In genomic region chr11:72814831-72815618, GRCh38 we compare ENCODE assay signal across 8 cellular contexts. TPM values are rescaled to one million over a fixed set of nuclear protein-coding genes. Genes with fewer than 3 reads are reported as not detected.
A peak's percentile ranks its signal among the peaks of the same experiment; 100 is the strongest.
DNase-seq lines count a peak whose midpoint lies in the region; ATAC-seq and TF ChIP-seq lines count a peak whose summit lies in the region.

No MANE protein-coding gene starts in this region.

- 6 to 8% methylated on average over 27 of the region's 27 CpGs for WGBS in lung, 2 donors

- H3K4me1 Mint-ChIP-seq in activated naive CD4-positive, alpha-beta T cell treated with anti-CD3 and anti-CD28 coated beads for 36 hours (ENCODE audit: low read depth) = peaks cover 34% of the 10 kb centered on the region
- peaks cover 38% of the 10 kb centered on the region for H3K4me1 Mint-ChIP-seq in stimulated activated naive CD8-positive, alpha-beta T cell treated with anti-CD3 and anti-CD28 coated beads, Interleukin-15, Interleukin-2, amounts not matched to agents 100 ng/mL and 50 ng/mL, for 24 hours (ENCODE audit: low read depth)

- H3K4me3 ChIP-seq in lung = peak overlapping the region; percentile 90

- intact Hi-C loops in activated naive CD4-positive, alpha-beta T cell treated with anti-CD3 and anti-CD28 coated beads for 36 hours (cut with micrococcal nuclease) = loop anchor here (1.0 to 10.0 kb wide), 7 partner anchors 7 to 730 kb away; partner anchors contain the start of genes FCHSD2, LRRC51 and NUMA1

- peaks cover 0 to 16% of the 10 kb centered on the region in 2 donors for H3K36me3 ChIP-seq in lung (ENCODE audit: control insufficient read depth in 2 of 2, insufficient read depth in 2 of 2, low read length in 2 of 2)

- peak overlapping the region; percentile 100 for H3K4me3 Mint-ChIP-seq in activated naive CD4-positive, alpha-beta T cell treated with anti-CD3 and anti-CD28 coated beads for 36 hours
- H3K4me3 Mint-ChIP-seq in stimulated activated naive CD8-positive, alpha-beta T cell treated with anti-CD3 and anti-CD28 coated beads, Interleukin-15, Interleukin-2, amounts not matched to agents 100 ng/mL and 50 ng/mL, for 24 hours = peak overlapping the region; percentile 97

- peaks cover 0 to 2% of the 10 kb centered on the region in 2 donors for H3K9me3 ChIP-seq in lung (ENCODE audit: control insufficient read depth in 2 of 2, insufficient read depth in 1 of 2, low read length in 1 of 2)

- DNase-seq in activated naive CD4-positive, alpha-beta T cell treated with anti-CD3 and anti-CD28 coated beads for 36 hours = peak; percentile 78
- DNase-seq in activated naive CD4-positive, alpha-beta T cell treated with Interleukin-2 at 50 U/mL for 16 hours = no peak
- DNase-seq in NCI-H146 (lab: John Stamatoyannopoulos, UW) (peak; percentile 68), T1000 (lab: John Stamatoyannopoulos, UW) (peak; percentile 57), dedifferentiated amniotic fluid mesenchymal stem cell (ENCODE audit: extremely low spot score) (peak; percentile 43), lung (ENCODE audit: low spot score) (no peak)

- H3K4me1 ChIP-seq in lung (ENCODE audit: control insufficient read depth in 2 of 2, insufficient read depth in 2 of 2, low read length in 2 of 2) = peaks cover 9 to 15% of the 10 kb centered on the region in 2 donors

- H3K9me3 Mint-ChIP-seq in activated naive CD4-positive, alpha-beta T cell treated with anti-CD3 and anti-CD28 coated beads for 36 hours = no peaks in the 10 kb centered on the region
- no peaks in the 10 kb centered on the region for H3K9me3 Mint-ChIP-seq in stimulated activated naive CD8-positive, alpha-beta T cell treated with anti-CD3 and anti-CD28 coated beads, Interleukin-15, Interleukin-2, amounts not matched to agents 100 ng/mL and 50 ng/mL, for 24 hours

- TF ChIP-seq CTCF in lung (IDR thresholded peaks at IDR 0.05; ENCODE audit: control extremely low read depth, extremely low read depth) = no peak

- H3K36me3 Mint-ChIP-seq in activated naive CD4-positive, alpha-beta T cell treated with anti-CD3 and anti-CD28 coated beads for 36 hours (ENCODE audit: low read depth) = peaks cover 44% of the 10 kb centered on the region
- H3K36me3 Mint-ChIP-seq in stimulated activated naive CD8-positive, alpha-beta T cell treated with anti-CD3 and anti-CD28 coated beads, Interleukin-15, Interleukin-2, amounts not matched to agents 100 ng/mL and 50 ng/mL, for 24 hours (ENCODE audit: low read depth) = peaks cover 47% of the 10 kb centered on the region

- H3K27ac Mint-ChIP-seq in activated naive CD4-positive, alpha-beta T cell treated with anti-CD3 and anti-CD28 coated beads for 36 hours = peak overlapping the region; percentile 97
- H3K27ac Mint-ChIP-seq in stimulated activated naive CD8-positive, alpha-beta T cell treated with anti-CD3 and anti-CD28 coated beads, Interleukin-15, Interleukin-2, amounts not matched to agents 100 ng/mL and 50 ng/mL, for 24 hours = peak overlapping the region; percentile 94

- peak overlapping the region; percentile 98 to 99 for H3K27ac ChIP-seq in lung (ENCODE audit: low read depth in 1 of 2, low read length in 1 of 2)

- no peaks in the 10 kb centered on the region for H3K27me3 Mint-ChIP-seq in activated naive CD4-positive, alpha-beta T cell treated with anti-CD3 and anti-CD28 coated beads for 36 hours (ENCODE audit: low read depth)
- H3K27me3 Mint-ChIP-seq in stimulated activated naive CD8-positive, alpha-beta T cell treated with anti-CD3 and anti-CD28 coated beads, Interleukin-15, Interleukin-2, amounts not matched to agents 100 ng/mL and 50 ng/mL, for 24 hours = no peaks in the 10 kb centered on the region

- peak; percentile 28 for ATAC-seq in HG02610 (IDR thresholded peaks at IDR 0.05; ENCODE audit: unreplicated experiment)
- peak; percentile 21 for ATAC-seq in lung (ENCODE audit: insufficient read depth, low FRiP score)

- CTCF ChIA-PET in activated naive CD4-positive, alpha-beta T cell treated with anti-CD3 and anti-CD28 coated beads for 36 hours (lab: Charles Lee) = interaction anchor here (0.6 to 3.2 kb wide), 6 partner anchors 13 to 520 kb away, joined by 3 to 15 read pairs (median 4); partner anchors contain the start of gene STARD10

- H3K27me3 ChIP-seq in lung (ENCODE audit: control insufficient read depth, insufficient read depth) = no peaks in the 10 kb centered on the region

RNA-seq across cellular contexts. Expression of gene ATG16L2, which starts 0.8 kb away (rescaled TPM):
- total RNA-seq in activated naive CD4-positive, alpha-beta T cell treated with anti-CD3 and anti-CD28 coated beads for 36 hours = 100 to 1,000 TPM; 105 to 114 TPM
- total RNA-seq in lung = 10 to 100 TPM; 42.6 to 61.9 TPM
- polyA plus RNA-seq in lung = 10 to 100 TPM; 60.8 to 86.0 TPM

RNA-seq across cellular contexts. Expression of gene STARD10, which starts 21.2 kb away (rescaled TPM):
- total RNA-seq in activated naive CD4-positive, alpha-beta T cell treated with anti-CD3 and anti-CD28 coated beads for 36 hours = 10 to 100 TPM; 11.9 to 12.0 TPM
- 100 to 1,000 TPM in 1 of 2 donors, 10 to 100 TPM in 1; 97.1 to 108 TPM for total RNA-seq in lung
- 100 to 1,000 TPM in 1 of 2 donors, 10 to 100 TPM in 1; 66.5 to 198 TPM for polyA plus RNA-seq in lung

Comparison
In these comparisons a context has a peak if more than half of its experiments do, and no peak if none do; other contexts are left out.
1. DNase-seq: peak in activated naive CD4-positive, alpha-beta T cell treated with anti-CD3 and anti-CD28 coated beads for 36 hours (single experiment), NCI-H146 (single experiment), T1000 (single experiment) and dedifferentiated amniotic fluid mesenchymal stem cell (single experiment); none in activated naive CD4-positive, alpha-beta T cell treated with Interleukin-2 at 50 U/mL for 16 hours (single experiment) and lung (single experiment).
2. RNA of gene STARD10, which starts 21.2 kb away (total RNA-seq): 97.1 to 108 TPM in lung; 11.9 to 12.0 TPM in activated naive CD4-positive, alpha-beta T cell treated with anti-CD3 and anti-CD28 coated beads for 36 hours; every median in the first group is over 4 times any median in the second.